In genomic region chr20:38633577-38634093, GRCh38 we compare ENCODE assay signal across 8 cellular contexts. TPM values are rescaled to one million over a fixed set of nuclear protein-coding genes. Genes with fewer than 3 reads are reported as not detected.
DNase-seq lines count a peak whose midpoint lies in the region; ATAC-seq and TF ChIP-seq lines count a peak whose summit lies in the region.

No MANE protein-coding gene starts in this region.

- H3K4me1 ChIP-seq in right cardiac atrium (ENCODE audit: control insufficient read depth, insufficient read depth, low read length) = no peaks in the 10 kb centered on the region

- H3K4me1 Mint-ChIP-seq in activated naive CD8-positive, alpha-beta T cell treated with anti-CD3 and anti-CD28 coated beads for 36 hours = peaks cover 1% of the 10 kb centered on the region

- no peaks in the 10 kb centered on the region for H3K9me3 Mint-ChIP-seq in activated naive CD8-positive, alpha-beta T cell treated with anti-CD3 and anti-CD28 coated beads for 36 hours

- peak; percentile 92 for TF ChIP-seq CTCF in SU-DHL-6 (IDR thresholded peaks at IDR 0.05; ENCODE audit: insufficient read depth, low read length, poor library complexity, severe bottlenecking)

- no peaks in the 10 kb centered on the region for H4K20me1 ChIP-seq in SU-DHL-6 (ENCODE audit: low read depth, low read length)

- 38% methylated on average over 13 of the region's 13 CpGs for WGBS in right cardiac atrium

- H3K36me3 Mint-ChIP-seq in activated naive CD8-positive, alpha-beta T cell treated with anti-CD3 and anti-CD28 coated beads for 36 hours = no peaks in the 10 kb centered on the region

- H3K9ac ChIP-seq in SU-DHL-6 (ENCODE audit: low read length) = no peak overlapping the region

- H3K4me3 ChIP-seq in SU-DHL-6 (ENCODE audit: insufficient read depth, low read length, poor library complexity, severe bottlenecking) (no peak overlapping the region), right cardiac atrium (ENCODE audit: low read length) (no peak overlapping the region)

- no peaks in the 10 kb centered on the region for H3K27me3 ChIP-seq in SU-DHL-6 (ENCODE audit: low read length)
- no peaks in the 10 kb centered on the region for H3K27me3 ChIP-seq in right cardiac atrium (ENCODE audit: control insufficient read depth, insufficient read depth)

- H3K27ac ChIP-seq in SU-DHL-6 (ENCODE audit: low read depth, low read length) (no peak overlapping the region), right cardiac atrium (ENCODE audit: low read length) (no peak overlapping the region)

- H2AFZ ChIP-seq in SU-DHL-6 (ENCODE audit: low read depth, low read length, severe bottlenecking) = no peak overlapping the region

- H3K9me3 ChIP-seq in SU-DHL-6 (ENCODE audit: insufficient read depth, low read length) = no peaks in the 10 kb centered on the region
- no peaks in the 10 kb centered on the region for H3K9me3 ChIP-seq in right cardiac atrium (ENCODE audit: control insufficient read depth, low read length)

- no peak overlapping the region for H3K4me2 ChIP-seq in SU-DHL-6 (ENCODE audit: low read depth, low read length, poor library complexity, severe bottlenecking)

- intact Hi-C loops in right cardiac atrium (cut with DNase I) = no loop called here

- ATAC-seq in GM19372 (IDR thresholded peaks at IDR 0.05; ENCODE audit: low read depth, unreplicated experiment) = peak; percentile 53
- ATAC-seq in right cardiac atrium = peak; percentile 67 to 79
- ATAC-seq in GM19397 (IDR thresholded peaks at IDR 0.05; ENCODE audit: unreplicated experiment) = no peak

- H3K9me2 ChIP-seq in SU-DHL-6 (replicated peaks; ENCODE audit: insufficient read depth, low read length) = no peaks in the 10 kb centered on the region

- no peak overlapping the region for H3K27ac Mint-ChIP-seq in activated naive CD8-positive, alpha-beta T cell treated with anti-CD3 and anti-CD28 coated beads for 36 hours

- H3K27me3 Mint-ChIP-seq in activated naive CD8-positive, alpha-beta T cell treated with anti-CD3 and anti-CD28 coated beads for 36 hours = peaks cover 26% of the 10 kb centered on the region

- no peak overlapping the region for H3K4me3 Mint-ChIP-seq in activated naive CD8-positive, alpha-beta T cell treated with anti-CD3 and anti-CD28 coated beads for 36 hours

- H3F3A ChIP-seq in SU-DHL-6 (ENCODE audit: insufficient read depth) = no peaks in the 10 kb centered on the region

- H3K36me3 ChIP-seq in SU-DHL-6 (ENCODE audit: low read length) = no peaks in the 10 kb centered on the region

- no peaks in the 10 kb centered on the region for H3K79me2 ChIP-seq in SU-DHL-6 (ENCODE audit: insufficient read depth, low read length)

- DNase-seq in AG20443 (ENCODE audit: low spot score) (peak; percentile 91), NCI-H1436 (lab: John Stamatoyannopoulos, UW) (peak; percentile 57), right cardiac atrium (peak in 2 of 3 donors; percentile 39 to 65)
- peak; percentile 57 for DNase-seq in activated naive CD8-positive, alpha-beta T cell treated with anti-CD3 and anti-CD28 coated beads for 36 hours
- peak; percentile 40 to 75 (median 42) for DNase-seq in stimulated activated CD4-positive, alpha-beta T cell treated with anti-CD3 and anti-CD28 coated beads, Interleukin-12 subunit alpha, Interleukin-12 subunit beta, amount 100 ng/mL, for 48 hours (ENCODE audit: low read depth in 2 of 3, low spot score in 1 of 3)

RNA-seq across cellular contexts. Expression of gene ARHGAP40, which starts 32.0 kb away (rescaled TPM):
- total RNA-seq in activated naive CD8-positive, alpha-beta T cell treated with anti-CD3 and anti-CD28 coated beads for 36 hours = under 1 TPM in 1 of 2 experiments, not detected in 1; 0.12 TPM
- not detected for total RNA-seq in right cardiac atrium
- polyA plus RNA-seq in right cardiac atrium = not detected

RNA-seq across cellular contexts. Expression of gene ADIG, which starts 52.6 kb away (rescaled TPM):
- total RNA-seq in activated naive CD8-positive, alpha-beta T cell treated with anti-CD3 and anti-CD28 coated beads for 36 hours = not detected
- total RNA-seq in right cardiac atrium = not detected
- not detected for polyA plus RNA-seq in right cardiac atrium
